Comparison of ENCODE assay signal across 19 cellular contexts in genomic region chr17:80069886-80070177, GRCh38. TPM values are rescaled to one million over a fixed set of nuclear protein-coding genes. Genes with fewer than 3 reads are reported as not detected.
DNase-seq lines count a peak whose midpoint lies in the region; ATAC-seq and TF ChIP-seq lines count a peak whose summit lies in the region.
"Had no signal": no experiment of that assay in that cellular context is flagged by ENCODE, and none has a peak within 500 bp of the region (broad histone marks: within the 10 kb centered on the region; RNA-seq: fewer than 3 reads in every experiment).

No MANE protein-coding gene starts in this region.

- peaks cover 0 to 13% (median 10%) of the 10 kb centered on the region in 7 donors for H3K4me1 Mint-ChIP-seq in naive thymus-derived CD4-positive, alpha-beta T cell
- H3K4me1 Mint-ChIP-seq in CD14-positive monocyte, result peaks cover 17% of the 10 kb centered on the region

- 71 to 78% methylated on average over 6 of the region's 6 CpGs for WGBS in body of pancreas, 2 donors
- 47% methylated on average over 6 of the region's 6 CpGs for WGBS in right cardiac atrium

- H3K36me3 ChIP-seq in body of pancreas (replicated peaks in 1 of 2; ENCODE audit: insufficient read depth in 1 of 2, low read depth in 2 of 2), result no peaks in the 10 kb centered on the region
- H3K36me3 ChIP-seq in naive thymus-derived CD4-positive, alpha-beta T cell (ENCODE audit: control insufficient read depth in 2 of 3, insufficient read depth in 3 of 3, low read length in 3 of 3), result no peaks in the 10 kb centered on the region
- H3K36me3 ChIP-seq: MG63 had no signal

- no peak for TF ChIP-seq CTCF in body of pancreas (IDR thresholded peaks at IDR 0.05)
- TF ChIP-seq CTCF in CD14-positive monocyte (IDR thresholded peaks at IDR 0.05), result no peak

- intact Hi-C loops in body of pancreas (cut with DNase I), result no loop called here
- intact Hi-C loops in right cardiac atrium (cut with DNase I), result no loop called here
- intact Hi-C loops in sciatic nerve (cut with DNase I), result no loop called here
- intact Hi-C loops in naive thymus-derived CD4-positive, alpha-beta T cell (cut with micrococcal nuclease), result no loop called here
- intact Hi-C loops in CD14-positive monocyte (cut with micrococcal nuclease), result no loop called here

- H3K4me1 ChIP-seq in body of pancreas, result peaks cover 46% of the 10 kb centered on the region
- H3K4me1 ChIP-seq in right cardiac atrium (ENCODE audit: control insufficient read depth, insufficient read depth, low read length), result peaks cover 13% of the 10 kb centered on the region
- peaks cover 0 to 10% of the 10 kb centered on the region in 2 donors for H3K4me1 ChIP-seq in naive thymus-derived CD4-positive, alpha-beta T cell (ENCODE audit: control insufficient read depth in 2 of 2, insufficient read depth in 2 of 2, low read length in 2 of 2)

- H3K27me3 ChIP-seq in body of pancreas (no peaks in the 10 kb centered on the region), right cardiac atrium (ENCODE audit: control insufficient read depth, insufficient read depth) (no peaks in the 10 kb centered on the region)
- no peaks in the 10 kb centered on the region for H3K27me3 ChIP-seq in naive thymus-derived CD4-positive, alpha-beta T cell (ENCODE audit: control insufficient read depth in 2 of 2, insufficient read depth in 2 of 2, low read length in 2 of 2)
- H3K27me3 ChIP-seq: MG63 had no signal

- DNase-seq in AG08395 (ENCODE audit: low spot score), result peak; percentile 30
- DNase-seq in body of pancreas, result no peak
- peak; percentile 59 to 74 (median 71) for DNase-seq in right cardiac atrium
- no peak for DNase-seq in sciatic nerve (ENCODE audit: low spot score)
- DNase-seq in naive thymus-derived CD4-positive, alpha-beta T cell, result no peak
- no peak for DNase-seq in CD14-positive monocyte (ENCODE audit: low spot score)
- DNase-seq: activated CD4-positive, alpha-beta T cell treated with anti-CD3 and anti-CD28 coated beads, Interleukin-2, amount 10 ng/mL, durations not matched to agents 7 days and 5 days; activated naive CD8-positive, alpha-beta T cell treated with anti-CD3 and anti-CD28 coated beads, Interleukin-2, amount 50 U/mL, for 24 hours; activated T-cell treated with anti-CD3 and anti-CD28 coated beads, Interleukin-2, amount 50 U/mL, for 4 hours; CD8-positive, alpha-beta memory T cell; islet precursor cell; MG63; NCI-H187 treated with DMSO at 0.1 percent for 48 hours; NCI-H510A; stimulated activated CD4-positive, alpha-beta T cell treated with anti-CD3 and anti-CD28 coated beads, Interleukin-15, amount 100 ng/mL, for 24 hours; T-helper 9 cell had no signal

- no peak for TF ChIP-seq POLR2A in body of pancreas (IDR thresholded peaks at IDR 0.05)

- H3K27me3 Mint-ChIP-seq in naive thymus-derived CD4-positive, alpha-beta T cell, result peaks cover 0 to 6% (median 0%) of the 10 kb centered on the region in 5 donors
- peaks cover under 1 to 9% (median 7%) of the 10 kb centered on the region in 3 donors for H3K27me3 Mint-ChIP-seq in CD14-positive monocyte (ENCODE audit: low read depth in 3 of 3)
- H3K27me3 Mint-ChIP-seq: activated CD4-positive, alpha-beta T cell treated with anti-CD3 and anti-CD28 coated beads, Interleukin-2, amount 10 ng/mL, durations not matched to agents 7 days and 5 days; activated naive CD8-positive, alpha-beta T cell treated with anti-CD3 and anti-CD28 coated beads, Interleukin-2, amount 50 U/mL, for 24 hours had no signal

- H3K9me3 ChIP-seq in body of pancreas (no peaks in the 10 kb centered on the region), right cardiac atrium (ENCODE audit: control insufficient read depth, low read length) (no peaks in the 10 kb centered on the region)
- no peaks in the 10 kb centered on the region for H3K9me3 ChIP-seq in naive thymus-derived CD4-positive, alpha-beta T cell (ENCODE audit: control insufficient read depth in 2 of 3, low read length in 3 of 3)
- H3K9me3 ChIP-seq: A549, MG63 had no signal

- no peak overlapping the region for H3K4me3 Mint-ChIP-seq in naive thymus-derived CD4-positive, alpha-beta T cell
- H3K4me3 Mint-ChIP-seq in CD14-positive monocyte, result peak overlapping the region in 1 of 2 donors; percentile 44
- H3K4me3 Mint-ChIP-seq: activated CD4-positive, alpha-beta T cell treated with anti-CD3 and anti-CD28 coated beads, Interleukin-2, amount 10 ng/mL, durations not matched to agents 7 days and 5 days; activated naive CD8-positive, alpha-beta T cell treated with anti-CD3 and anti-CD28 coated beads, Interleukin-2, amount 50 U/mL, for 24 hours; activated T-cell treated with anti-CD3 and anti-CD28 coated beads, Interleukin-2, amount 50 U/mL, for 4 hours; CD8-positive, alpha-beta memory T cell had no signal

- ATAC-seq in body of pancreas (no peak), right cardiac atrium (peak; percentile 63 to 67), sciatic nerve (peak; percentile 75), HG03095 (IDR thresholded peaks at IDR 0.05; ENCODE audit: unreplicated experiment) (no peak), HG03457 (IDR thresholded peaks at IDR 0.05; ENCODE audit: unreplicated experiment) (no peak)
- ATAC-seq in naive thymus-derived CD4-positive, alpha-beta T cell, result no peak
- ATAC-seq: A549; activated naive CD8-positive, alpha-beta T cell treated with anti-CD3 and anti-CD28 coated beads, Interleukin-2, amount 50 U/mL, for 24 hours; activated T-cell treated with anti-CD3 and anti-CD28 coated beads, Interleukin-2, amount 50 U/mL, for 4 hours had no signal

- no peaks in the 10 kb centered on the region for H3K36me3 Mint-ChIP-seq in naive thymus-derived CD4-positive, alpha-beta T cell
- no peaks in the 10 kb centered on the region for H3K36me3 Mint-ChIP-seq in CD14-positive monocyte
- H3K36me3 Mint-ChIP-seq: CD8-positive, alpha-beta memory T cell had no signal

- peak overlapping the region; percentile 53 to 93 (median 89) for H3K27ac ChIP-seq in body of pancreas
- peak overlapping the region; percentile 91 for H3K27ac ChIP-seq in right cardiac atrium (ENCODE audit: low read length)
- no peak overlapping the region for H3K27ac ChIP-seq in naive thymus-derived CD4-positive, alpha-beta T cell (ENCODE audit: low read depth, low read length)
- H3K27ac ChIP-seq: A549 had no signal

- H3K27ac Mint-ChIP-seq in naive thymus-derived CD4-positive, alpha-beta T cell, result peak overlapping the region in 2 of 9 donors; percentile 65 to 74
- no peak overlapping the region for H3K27ac Mint-ChIP-seq in CD14-positive monocyte
- H3K27ac Mint-ChIP-seq: activated CD4-positive, alpha-beta T cell treated with anti-CD3 and anti-CD28 coated beads, Interleukin-2, amount 10 ng/mL, durations not matched to agents 7 days and 5 days; activated naive CD8-positive, alpha-beta T cell treated with anti-CD3 and anti-CD28 coated beads, Interleukin-2, amount 50 U/mL, for 24 hours had no signal

- CTCF ChIA-PET in naive thymus-derived CD4-positive, alpha-beta T cell (lab: Charles Lee), result no interaction called here

- POLR2A ChIA-PET in naive thymus-derived CD4-positive, alpha-beta T cell (lab: Charles Lee), result no interaction called here

- H3K9me3 Mint-ChIP-seq in naive thymus-derived CD4-positive, alpha-beta T cell, result no peaks in the 10 kb centered on the region
- no peaks in the 10 kb centered on the region for H3K9me3 Mint-ChIP-seq in CD14-positive monocyte
- H3K9me3 Mint-ChIP-seq: activated CD4-positive, alpha-beta T cell treated with anti-CD3 and anti-CD28 coated beads, Interleukin-2, amount 10 ng/mL, durations not matched to agents 7 days and 5 days; activated naive CD8-positive, alpha-beta T cell treated with anti-CD3 and anti-CD28 coated beads, Interleukin-2, amount 50 U/mL, for 24 hours; activated T-cell treated with anti-CD3 and anti-CD28 coated beads, Interleukin-2, amount 50 U/mL, for 4 hours had no signal

- H3K4me3 ChIP-seq in body of pancreas (no peak overlapping the region), right cardiac atrium (ENCODE audit: low read length) (no peak overlapping the region)
- no peak overlapping the region for H3K4me3 ChIP-seq in naive thymus-derived CD4-positive, alpha-beta T cell (ENCODE audit: low read length)
- H3K4me3 ChIP-seq: A549, MG63 had no signal

RNA-seq across cellular contexts. Expression of gene GAA, which starts 31.5 kb away (rescaled TPM):
- 10 to 100 TPM; 63.0 to 93.9 TPM for total RNA-seq in body of pancreas
- total RNA-seq in right cardiac atrium, result 10 to 100 TPM; 36.3 to 51.3 (median 45.2) TPM
- 37.5 TPM for polyA plus RNA-seq in right cardiac atrium
- total RNA-seq in sciatic nerve, result 60.7 TPM
- 10 to 100 TPM; 18.5 to 67.8 (median 54.6) TPM for total RNA-seq in naive thymus-derived CD4-positive, alpha-beta T cell
- polyA plus RNA-seq in naive thymus-derived CD4-positive, alpha-beta T cell, result 10 to 100 TPM; 12.0 to 15.2 TPM
- 100 to 1,000 TPM; 120 to 140 TPM for polyA plus RNA-seq in CD14-positive monocyte

RNA-seq across cellular contexts. Expression of gene CCDC40, which starts 33.4 kb away (rescaled TPM):
- total RNA-seq in body of pancreas, result 10 to 100 TPM in 1 of 2 donors, 1 to 10 TPM in 1; 2.9 to 13.5 TPM
- 1 to 10 TPM; 6.9 to 10.0 (median 7.9) TPM for total RNA-seq in right cardiac atrium
- polyA plus RNA-seq in right cardiac atrium, result 4.9 TPM
- total RNA-seq in sciatic nerve, result 12.6 TPM
- total RNA-seq in naive thymus-derived CD4-positive, alpha-beta T cell, result 1 to 10 TPM in 2 of 5 experiments, under 1 TPM in 3; 0.43 to 3.0 (median 0.79) TPM
- not detected for polyA plus RNA-seq in naive thymus-derived CD4-positive, alpha-beta T cell
- polyA plus RNA-seq in CD14-positive monocyte, result under 1 TPM in 1 of 2 donors, not detected in 1; 0.21 TPM
- total RNA-seq: activated CD4-positive, alpha-beta T cell treated with anti-CD3 and anti-CD28 coated beads, Interleukin-2, amount 10 ng/mL, durations not matched to agents 7 days and 5 days had no signal
- polyA plus RNA-seq: CD8-positive, alpha-beta memory T cell had no signal

RNA-seq across cellular contexts. Expression of gene TBC1D16, which starts 34.2 kb away (rescaled TPM):
- total RNA-seq in body of pancreas, result 10 to 100 TPM; 21.0 to 37.2 TPM
- total RNA-seq in right cardiac atrium, result 10 to 100 TPM; 18.5 to 27.8 (median 22.1) TPM
- polyA plus RNA-seq in right cardiac atrium, result 9.9 TPM
- total RNA-seq in sciatic nerve, result 46.9 TPM
- 1 to 10 TPM in 4 of 5 experiments, under 1 TPM in 1; 0.95 to 2.5 (median 1.6) TPM for total RNA-seq in naive thymus-derived CD4-positive, alpha-beta T cell
- polyA plus RNA-seq in naive thymus-derived CD4-positive, alpha-beta T cell, result under 1 TPM; 0.44 to 0.85 TPM
- under 1 TPM; 0.11 to 0.27 TPM for polyA plus RNA-seq in CD14-positive monocyte

Comparison
In these comparisons a context has a peak if more than half of its experiments do, and no peak if none do; other contexts are left out.
1. DNase-seq: peak in AG08395 (single experiment) and right cardiac atrium (3 of 3); none in body of pancreas (0 of 4), sciatic nerve (single experiment), naive thymus-derived CD4-positive, alpha-beta T cell (0 of 9) and CD14-positive monocyte (single experiment).
2. ATAC-seq: peak in right cardiac atrium (2 of 2) and sciatic nerve (single experiment); none in body of pancreas (single experiment), HG03095 (single experiment), naive thymus-derived CD4-positive, alpha-beta T cell (single experiment) and HG03457 (single experiment).
3. RNA of gene TBC1D16, which starts 34.2 kb away (total RNA-seq): 46.9 TPM in sciatic nerve (single experiment), 21.0 to 37.2 TPM in body of pancreas and 18.5 to 27.8 TPM in right cardiac atrium; 0.95 to 2.5 TPM in naive thymus-derived CD4-positive, alpha-beta T cell; every median in the first group is over 4 times any median in the second.